ENCODE assay signal across 21 cellular contexts in genomic region chr14:70718383-70719123, GRCh38.
DNase-seq lines count a peak whose midpoint lies in the region; ATAC-seq, FAIRE-seq and TF ChIP-seq lines count a peak whose summit lies in the region.
"Had no signal": no experiment of that assay in that cellular context is flagged by ENCODE, and none has a peak within 500 bp of the region (broad histone marks: within the 10 kb centered on the region; RNA-seq: fewer than 3 reads in every experiment).

No MANE protein-coding gene starts in this region.

- POLR2A ChIA-PET in A549 (lab: Yijun Ruan, JAX) = no interaction called here

- no peak overlapping the region for H3T11ph ChIP-seq in H9 (ENCODE audit: low read length)

- no peak overlapping the region for H2BK12ac ChIP-seq in H9 (ENCODE audit: insufficient read length, low read depth, low read length)

- H3K79me2 ChIP-seq in H9 (ENCODE audit: insufficient read depth, low read length) = no peaks in the 10 kb centered on the region

- peak; percentile 46 for FAIRE-seq in A549 (lab: Jason Lieb, UNC)
- FAIRE-seq: A204.1, GM12892, K562 had no signal

- H3K4me1 ChIP-seq in A549 (peaks cover 52% of the 10 kb centered on the region), mucosa of descending colon (ENCODE audit: low read depth) (no peaks in the 10 kb centered on the region), H9 (ENCODE audit: insufficient read depth, low read length) (no peaks in the 10 kb centered on the region; the same call in 1 of the 2 replicates)

- TF ChIP-seq EP300 in A549 (IDR thresholded peaks at IDR 0.05) = no peak

- H2BK15ac ChIP-seq in H9 (ENCODE audit: low read depth, low read length) = no peak overlapping the region

- no peak overlapping the region for H3K9ac ChIP-seq in H9 (ENCODE audit: extremely low read depth, insufficient read length, low read length)

- H2BK120ac ChIP-seq in H9 (ENCODE audit: low read depth, low read length, poor library complexity, severe bottlenecking) = no peak overlapping the region

- no peak overlapping the region for H2BK5ac ChIP-seq in H9 (ENCODE audit: insufficient read length, low read length)

- no peak overlapping the region for H3K4me3 Mint-ChIP-seq in H9

- CTCF ChIA-PET in A549 (lab: Yijun Ruan, JAX) = interaction anchor here (0.6 to 1.3 kb wide), 4 partner anchors 10 to 99 kb away, joined by 3 to 4 read pairs (median 3); no protein-coding TSS in a partner anchor

- H4K8ac ChIP-seq in H9 (replicated peaks; ENCODE audit: insufficient read length, low read depth, low read length) = no peak overlapping the region

- ATAC-seq in A549 (peak in 1 of 2 experiments; percentile 24; a peak in 2 of 6 replicates), mucosa of descending colon (peak; percentile 59), GM21723 (IDR thresholded peaks at IDR 0.05; ENCODE audit: unreplicated experiment) (no peak)
- ATAC-seq: K562, SK-N-SH treated with all-trans-retinoic acid at 6 μM for 48 hours had no signal

- no peaks in the 10 kb centered on the region for H4K20me1 ChIP-seq in H9 (ENCODE audit: control insufficient read depth, insufficient read depth, insufficient read length)

- no peaks in the 10 kb centered on the region for H3K27me3 ChIP-seq in H9 (ENCODE audit: insufficient read depth, low read length)
- H3K27me3 ChIP-seq: MG63 had no signal

- no peaks in the 10 kb centered on the region for H3K79me1 ChIP-seq in H9 (ENCODE audit: insufficient read depth, low read depth, low read length, poor library complexity, severe bottlenecking)

- peak overlapping the region; percentile 40; the same call in 1 of the 3 replicates for H3K4me2 ChIP-seq in A549
- no peak overlapping the region for H3K4me2 ChIP-seq in H9 (ENCODE audit: insufficient read depth, insufficient read length, low read length)

- H3K27ac Mint-ChIP-seq in H9 = peak overlapping the region in 1 of 3 experiments; percentile 21; a peak in 1 of 7 replicates

- no peak for TF ChIP-seq POLR2A in A549 (IDR thresholded peaks at IDR 0.05; ENCODE audit: low read length)

- H2AFZ ChIP-seq in H9 (ENCODE audit: low read length) = no peak overlapping the region

- no peak overlapping the region for H3K14ac ChIP-seq in H9 (ENCODE audit: insufficient read depth, low read length)

- no peaks in the 10 kb centered on the region for H3K9me3 ChIP-seq in A549
- no peaks in the 10 kb centered on the region for H3K9me3 ChIP-seq in mucosa of descending colon
- H3K9me3 ChIP-seq in H9 (ENCODE audit: control insufficient read depth, low read depth, low read length) = no peaks in the 10 kb centered on the region
- H3K9me3 ChIP-seq: MG63 had no signal

- no peak overlapping the region for H3K18ac ChIP-seq in H9 (ENCODE audit: insufficient read length, low read depth, low read length)

- peaks cover 26% of the 10 kb centered on the region in 2 experiments for H3K4me1 Mint-ChIP-seq in H9

- TF ChIP-seq RAD21 in A549 (conservative IDR thresholded peaks at IDR 0.05 in 1 of 2, IDR thresholded peaks at IDR 0.05 in 1 of 2) = no peak

- TF ChIP-seq CTCF in A549 (IDR thresholded peaks at IDR 0.05) = no peak
- TF ChIP-seq CTCF in mucosa of descending colon (IDR thresholded peaks at IDR 0.05) = no peak
- no peak for TF ChIP-seq CTCF in H9 (conservative IDR thresholded peaks at IDR 0.05)

- H3K27me3 Mint-ChIP-seq in H9 (ENCODE audit: low read depth) = no peaks in the 10 kb centered on the region

- no peak overlapping the region for H3K4me3 ChIP-seq in A549
- no peak overlapping the region for H3K4me3 ChIP-seq in mucosa of descending colon
- H3K4me3 ChIP-seq: K562, MG63 had no signal

- H3K23ac ChIP-seq in H9 (ENCODE audit: insufficient read length, low read depth, low read length) = no peak overlapping the region

- peak overlapping the region; percentile 23 to 45; a peak in 2 of 6 replicates for H3K27ac ChIP-seq in A549
- peak overlapping the region; percentile 77 for H3K27ac ChIP-seq in epithelial cell of prostate
- no peak overlapping the region for H3K27ac ChIP-seq in H9 (ENCODE audit: insufficient read length, low read depth, low read length)

- H2BK20ac ChIP-seq in H9 (ENCODE audit: low read depth, low read length, poor library complexity, severe bottlenecking) = no peak overlapping the region

- no peak overlapping the region for H3K56ac ChIP-seq in H9 (ENCODE audit: insufficient read length, low read depth, low read length)

- intact Hi-C loops in mucosa of descending colon (cut with DNase I, micrococcal nuclease) = no loop called here

- H3K4ac ChIP-seq in H9 (ENCODE audit: low read depth, low read length) = no peak overlapping the region

- H4K5ac ChIP-seq in H9 (ENCODE audit: insufficient read length, low read depth, low read length) = no peak overlapping the region

- 0 out of 5 replicates have a peak, but pooled peaks cover 0 to 4% of the 10 kb centered on the region in 2 experiments for H3K9me3 Mint-ChIP-seq in H9

- H3K36me3 ChIP-seq in mucosa of descending colon (ENCODE audit: low read depth) = no peaks in the 10 kb centered on the region
- H3K36me3 ChIP-seq: MG63 had no signal

- H2AK5ac ChIP-seq in H9 (ENCODE audit: insufficient read length, low read length) = no peak overlapping the region

- WGBS in A549 (ENCODE audit: missing lambda C conversion rate) = 62% methylated on average over 8 of the region's 8 CpGs
- no CpG with 5 or more reads among the region's 8 CpGs for WGBS in H9 (ENCODE audit: extremely low coverage, insufficient read length, low lambda C conversion rate)

- no peak overlapping the region for H4K91ac ChIP-seq in H9 (ENCODE audit: insufficient read length, low read depth, low read length)

- no peaks in the 10 kb centered on the region for H3K23me2 ChIP-seq in H9 (ENCODE audit: insufficient read length, low read depth, low read length, poor library complexity, severe bottlenecking)

- peak in 1 of 2 experiments; percentile 67 for DNase-seq in A549 (ENCODE audit: low read depth in 1 of 2, low spot score in 1 of 2)
- DNase-seq in LoVo (ENCODE audit: low spot score) = peak; percentile 79
- no peak for DNase-seq in epithelial cell of prostate (ENCODE audit: low read depth, low spot score)
- peak in 1 of 3 donors; percentile 5 for DNase-seq in mucosa of descending colon
- DNase-seq in hypothalamus (lab: John Stamatoyannopoulos, UW) = no peak
- DNase-seq in H9 = no peak
- DNase-seq in NCI-H1105 (lab: John Stamatoyannopoulos, UW) = no peak
- DNase-seq: DMS79, GDM1, MG63, NCI-H1105 treated with DMSO at 0.1 percent for 48 hours, NCI-H187, NCI-H2171, NCI-H446 treated with DMSO at 0.1 percent for 48 hours, NCI-H748 treated with DMSO at 0.1 percent for 48 hours, SHP77 had no signal

- H3K36me3 Mint-ChIP-seq in H9 (ENCODE audit: insufficient read depth in 1 of 3, low read depth in 3 of 3) = peaks cover 0 to 5% (median 0%) of the 10 kb centered on the region in 3 experiments; a peak in 1 of 7 replicates

TF ChIP-seq in A549, 52 proteins besides CTCF, POLR2A, EP300 and RAD21:
- no peak for TF ChIP-seq E2F6 (IDR thresholded peaks at IDR 0.05; ENCODE audit: borderline replicate concordance, low read depth)
- TF ChIP-seq CHD4 (IDR thresholded peaks at IDR 0.05; ENCODE audit: borderline replicate concordance) = no peak
